In the genomic region with DNA sequence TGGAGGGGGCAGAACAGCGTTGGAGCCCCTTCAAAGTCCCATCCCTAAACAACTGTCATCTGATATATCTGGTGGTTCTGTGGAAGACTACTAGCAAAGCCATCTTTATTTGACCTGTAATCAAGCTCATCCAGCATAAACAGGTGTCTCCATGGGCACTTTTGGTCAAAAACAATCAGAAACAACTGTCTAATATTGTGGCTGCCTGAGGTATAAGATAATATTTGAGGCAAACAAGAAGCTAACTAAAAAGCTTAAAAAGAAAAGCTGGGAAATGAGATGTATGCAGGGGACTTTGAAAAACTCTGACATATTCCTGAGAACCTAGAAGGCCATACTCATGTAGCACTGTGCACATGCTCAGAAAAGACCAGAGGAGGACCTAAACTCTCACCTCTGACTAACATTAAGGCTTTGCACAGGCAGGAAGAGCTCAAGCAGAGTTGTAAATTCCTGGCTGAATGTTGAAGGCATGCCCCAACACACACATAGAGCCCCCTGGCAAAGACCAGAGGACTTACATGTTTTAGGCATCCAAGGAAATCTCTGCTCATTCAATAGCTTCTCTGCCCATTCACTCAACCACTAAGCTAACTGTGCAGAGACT, we compare ENCODE assay signal across 1 cellular context.
TF ChIP-seq lines count a peak whose summit lies in the region.

No MANE protein-coding gene starts in this region.

TF ChIP-seq in HCT116, 20 proteins besides CTCF, POLR2A, EP300 and RAD21 (continued from another document):
- TF ChIP-seq, protein P1, sequence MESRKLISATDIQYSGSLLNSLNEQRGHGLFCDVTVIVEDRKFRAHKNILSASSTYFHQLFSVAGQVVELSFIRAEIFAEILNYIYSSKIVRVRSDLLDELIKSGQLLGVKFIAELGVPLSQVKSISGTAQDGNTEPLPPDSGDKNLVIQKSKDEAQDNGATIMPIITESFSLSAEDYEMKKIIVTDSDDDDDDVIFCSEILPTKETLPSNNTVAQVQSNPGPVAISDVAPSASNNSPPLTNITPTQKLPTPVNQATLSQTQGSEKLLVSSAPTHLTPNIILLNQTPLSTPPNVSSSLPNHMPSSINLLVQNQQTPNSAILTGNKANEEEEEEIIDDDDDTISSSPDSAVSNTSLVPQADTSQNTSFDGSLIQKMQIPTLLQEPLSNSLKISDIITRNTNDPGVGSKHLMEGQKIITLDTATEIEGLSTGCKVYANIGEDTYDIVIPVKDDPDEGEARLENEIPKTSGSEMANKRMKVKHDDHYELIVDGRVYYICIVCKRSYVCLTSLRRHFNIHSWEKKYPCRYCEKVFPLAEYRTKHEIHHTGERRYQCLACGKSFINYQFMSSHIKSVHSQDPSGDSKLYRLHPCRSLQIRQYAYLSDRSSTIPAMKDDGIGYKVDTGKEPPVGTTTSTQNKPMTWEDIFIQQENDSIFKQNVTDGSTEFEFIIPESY (IDR thresholded peaks at IDR 0.05; ENCODE audit: extremely low read depth, insufficient replicate concordance, low read length), result no peak
- TF ChIP-seq, protein P2, sequence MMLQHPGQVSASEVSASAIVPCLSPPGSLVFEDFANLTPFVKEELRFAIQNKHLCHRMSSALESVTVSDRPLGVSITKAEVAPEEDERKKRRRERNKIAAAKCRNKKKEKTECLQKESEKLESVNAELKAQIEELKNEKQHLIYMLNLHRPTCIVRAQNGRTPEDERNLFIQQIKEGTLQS (IDR thresholded peaks at IDR 0.05), result no peak
- TF ChIP-seq SP1 (IDR thresholded peaks at IDR 0.05; ENCODE audit: low read depth) (no peak), ELF1 (IDR thresholded peaks at IDR 0.05; ENCODE audit: borderline replicate concordance, low read depth) (no peak), POLR2AphosphoS5 (IDR thresholded peaks at IDR 0.05; ENCODE audit: low read depth, low read length) (no peak), EZH2 (IDR thresholded peaks at IDR 0.05) (no peak), CEBPB (IDR thresholded peaks at IDR 0.05; ENCODE audit: low read depth) (no peak), JUND (IDR thresholded peaks at IDR 0.05) (no peak), YY1 (IDR thresholded peaks at IDR 0.05; ENCODE audit: extremely low read depth, insufficient replicate concordance, low read depth, low read length) (no peak), TCF7L2 (IDR thresholded peaks at IDR 0.05; ENCODE audit: borderline replicate concordance, extremely low read depth, insufficient read depth, insufficient read length) (no peak)
- TF ChIP-seq, protein P3, sequence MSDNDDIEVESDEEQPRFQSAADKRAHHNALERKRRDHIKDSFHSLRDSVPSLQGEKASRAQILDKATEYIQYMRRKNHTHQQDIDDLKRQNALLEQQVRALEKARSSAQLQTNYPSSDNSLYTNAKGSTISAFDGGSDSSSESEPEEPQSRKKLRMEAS (IDR thresholded peaks at IDR 0.05), result no peak
